17 cellular contexts compared by ENCODE assay signal in genomic region chr7:33053716-33054115, GRCh38. TPM values are rescaled to one million over a fixed set of nuclear protein-coding genes. Genes with fewer than 3 reads are reported as not detected.
DNase-seq lines count a peak whose midpoint lies in the region; ATAC-seq, FAIRE-seq and TF ChIP-seq lines count a peak whose summit lies in the region.
"Had no signal": no experiment of that assay in that cellular context is flagged by ENCODE, and none has a peak within 500 bp of the region (broad histone marks: within the 10 kb centered on the region; RNA-seq: fewer than 3 reads in every experiment).

No MANE protein-coding gene starts in this region.

- intact Hi-C loops in CD14-positive monocyte (cut with micrococcal nuclease): no loop called here
- intact Hi-C loops in activated CD4-positive, alpha-beta memory T cell treated with anti-CD3 and anti-CD28 coated beads for 36 hours (cut with micrococcal nuclease): loop anchor here (1.0 to 5.0 kb wide), 3 partner anchors 9 to 251 kb away; partner anchors contain the start of gene NT5C3A

- H2BK120ac ChIP-seq in mesendoderm (ENCODE audit: low read depth, low read length): no peak overlapping the region

- peaks cover 90% of the 10 kb centered on the region for H3K79me2 ChIP-seq in keratinocyte (ENCODE audit: control insufficient read depth, insufficient read depth, low read length)
- H3K79me2 ChIP-seq in mesendoderm (ENCODE audit: control insufficient read depth, insufficient read depth, low read length): peaks cover 27% of the 10 kb centered on the region

- no peaks in the 10 kb centered on the region for H3K36me3 ChIP-seq in keratinocyte (ENCODE audit: control insufficient read depth in 2 of 2, extremely low read depth in 1 of 2, insufficient read depth in 2 of 2, low read length in 2 of 2)
- H3K36me3 ChIP-seq in mesendoderm (ENCODE audit: control insufficient read depth, insufficient read depth, low read length): no peaks in the 10 kb centered on the region
- H3K36me3 ChIP-seq: neural progenitor cell, right lobe of liver, SJCRH30 had no signal

- H3K27ac ChIP-seq in keratinocyte (ENCODE audit: control insufficient read depth, insufficient read depth, low read length) (peak overlapping the region; percentile 29), mesendoderm (ENCODE audit: low read depth, low read length) (no peak overlapping the region)
- H3K27ac ChIP-seq: neural progenitor cell, right lobe of liver, SJCRH30 had no signal

- H3K27me3 Mint-ChIP-seq in CD14-positive monocyte (ENCODE audit: low read depth in 3 of 3) (no peaks in the 10 kb centered on the region), HFFc6 (ENCODE audit: insufficient read depth) (no peaks in the 10 kb centered on the region), osteocyte (ENCODE audit: unreplicated experiment) (no peaks in the 10 kb centered on the region)
- no peaks in the 10 kb centered on the region for H3K27me3 Mint-ChIP-seq in activated CD4-positive, alpha-beta memory T cell treated with anti-CD3 and anti-CD28 coated beads for 36 hours

- H3K27me3 ChIP-seq in keratinocyte (ENCODE audit: control insufficient read depth, extremely low read depth, insufficient read depth, low read length): no peaks in the 10 kb centered on the region
- no peaks in the 10 kb centered on the region for H3K27me3 ChIP-seq in mesendoderm (ENCODE audit: insufficient read depth, low read length, poor library complexity)
- H3K27me3 ChIP-seq: neural progenitor cell, right lobe of liver, SJCRH30 had no signal

- DNase-seq in CD14-positive monocyte (ENCODE audit: low spot score): no peak
- DNase-seq in HFFc6: no peak
- no peak for DNase-seq in activated CD4-positive, alpha-beta memory T cell treated with anti-CD3 and anti-CD28 coated beads for 36 hours
- DNase-seq in keratinocyte (ENCODE audit: low read depth, low spot score): no peak
- no peak for DNase-seq in osteocyte (ENCODE audit: extremely low spot score, unreplicated experiment)
- DNase-seq in mesendoderm: no peak
- DNase-seq in hypothalamus (lab: John Stamatoyannopoulos, UW): no peak
- DNase-seq: anterior cingulate cortex; DMS79 treated with DMSO at 0.1 percent for 48 hours; KG1; NCI-H1417 treated with DMSO at 0.1 percent for 48 hours; NCI-H446; right lobe of liver; SJCRH30; stimulated activated CD4-positive, alpha-beta T cell treated with anti-CD3 and anti-CD28 coated beads, Interleukin-2, amount 100 ng/mL, for 24 hours had no signal

- H3K36me3 Mint-ChIP-seq in CD14-positive monocyte (peaks cover 6 to 8% of the 10 kb centered on the region in 2 donors), HFFc6 (ENCODE audit: low read depth) (0 out of 2 replicates have a peak, but pooled peaks cover 2% of the 10 kb centered on the region), osteocyte (ENCODE audit: unreplicated experiment) (peaks cover 6% of the 10 kb centered on the region)
- peaks cover 5% of the 10 kb centered on the region for H3K36me3 Mint-ChIP-seq in activated CD4-positive, alpha-beta memory T cell treated with anti-CD3 and anti-CD28 coated beads for 36 hours

- H2AK5ac ChIP-seq in mesendoderm (ENCODE audit: low read length): no peak overlapping the region

- no peak overlapping the region for H2AFZ ChIP-seq in keratinocyte (ENCODE audit: control insufficient read depth, low read length)
- H2AFZ ChIP-seq: neural progenitor cell had no signal

- H3K4ac ChIP-seq in mesendoderm (ENCODE audit: low read depth, low read length): no peak overlapping the region

- peaks cover 16% of the 10 kb centered on the region for H3K4me1 ChIP-seq in keratinocyte (ENCODE audit: control insufficient read depth, extremely low read depth, insufficient read depth, low read length)
- H3K4me1 ChIP-seq in mesendoderm (ENCODE audit: control insufficient read depth, low read depth, low read length): no peaks in the 10 kb centered on the region
- H3K4me1 ChIP-seq: neural progenitor cell, SJCRH30 had no signal

- no peak overlapping the region for H3K4me3 Mint-ChIP-seq in CD14-positive monocyte
- no peak overlapping the region for H3K4me3 Mint-ChIP-seq in HFFc6
- no peak overlapping the region for H3K4me3 Mint-ChIP-seq in activated CD4-positive, alpha-beta memory T cell treated with anti-CD3 and anti-CD28 coated beads for 36 hours
- H3K4me3 Mint-ChIP-seq in osteocyte (ENCODE audit: unreplicated experiment): no peak overlapping the region
- H3K4me3 Mint-ChIP-seq: neural progenitor cell had no signal

- POLR2A ChIA-PET in activated CD4-positive, alpha-beta memory T cell treated with anti-CD3 and anti-CD28 coated beads for 36 hours (lab: Charles Lee): no interaction called here

- no peaks in the 10 kb centered on the region for H3K9me3 ChIP-seq in keratinocyte (ENCODE audit: control insufficient read depth, low read depth, low read length)
- H3K9me3 ChIP-seq: right lobe of liver, SJCRH30 had no signal

- dilution Hi-C loops in keratinocyte (cut with MboI; ENCODE audit: extremely low pct_ligation_motif_present, low sequenced_read_pairs): no loop called here

- H4K8ac ChIP-seq in mesendoderm (ENCODE audit: low read depth, low read length): no peak overlapping the region

- no peak overlapping the region for H3K56ac ChIP-seq in mesendoderm (ENCODE audit: low read length)

- H3K9me1 ChIP-seq in keratinocyte (ENCODE audit: control insufficient read depth, extremely low read depth, insufficient read depth, low read length): no peaks in the 10 kb centered on the region

- CTCF ChIA-PET in activated CD4-positive, alpha-beta memory T cell treated with anti-CD3 and anti-CD28 coated beads for 36 hours (lab: Charles Lee): interaction anchor here (1.3 to 5.3 kb wide), 6 partner anchors 9 to 289 kb away, joined by 3 to 20 read pairs (median 5); partner anchors contain the start of genes NT5C3A and RP9

- no peak overlapping the region for H2BK5ac ChIP-seq in mesendoderm (ENCODE audit: low read length)

- H3K4me3 ChIP-seq in keratinocyte (ENCODE audit: control insufficient read depth in 2 of 3, extremely low read depth in 1 of 3, insufficient read depth in 2 of 3, low read depth in 1 of 3, low read length in 3 of 3): no peak overlapping the region
- H3K4me3 ChIP-seq in mesendoderm (ENCODE audit: low read length): no peak overlapping the region
- H3K4me3 ChIP-seq: neural progenitor cell, right lobe of liver, SJCRH30 had no signal

- H3K4me2 ChIP-seq in keratinocyte (ENCODE audit: control insufficient read depth, extremely low read depth, insufficient read depth, low read depth, low read length) (no peak overlapping the region), mesendoderm (ENCODE audit: low read length) (no peak overlapping the region)
- H3K4me2 ChIP-seq: neural progenitor cell had no signal

- no peak overlapping the region for H3K23ac ChIP-seq in mesendoderm (ENCODE audit: low read length)

- H4K5ac ChIP-seq in mesendoderm (ENCODE audit: low read length): no peak overlapping the region

- peaks cover 0 to 3% (median 0%) of the 10 kb centered on the region in 7 donors for H3K9me3 Mint-ChIP-seq in CD14-positive monocyte
- H3K9me3 Mint-ChIP-seq in HFFc6: no peaks in the 10 kb centered on the region
- no peaks in the 10 kb centered on the region for H3K9me3 Mint-ChIP-seq in activated CD4-positive, alpha-beta memory T cell treated with anti-CD3 and anti-CD28 coated beads for 36 hours
- no peaks in the 10 kb centered on the region for H3K9me3 Mint-ChIP-seq in osteocyte (ENCODE audit: unreplicated experiment)

- H3K18ac ChIP-seq in mesendoderm (ENCODE audit: low read length): no peak overlapping the region

- no CpG with 5 or more reads among the region's 1 CpG for WGBS in mesendoderm (ENCODE audit: extremely low coverage, insufficient coverage, low lambda C conversion rate)

- H3K9ac ChIP-seq in keratinocyte (ENCODE audit: control insufficient read depth, extremely low read depth, insufficient read depth, low read length) (no peak overlapping the region), mesendoderm (ENCODE audit: low read length) (no peak overlapping the region)
- H3K9ac ChIP-seq: neural progenitor cell had no signal

- no peaks in the 10 kb centered on the region for H4K20me1 ChIP-seq in keratinocyte (ENCODE audit: control insufficient read depth, extremely low read depth, insufficient read depth, low read length)

- H3K27ac Mint-ChIP-seq in CD14-positive monocyte (peak overlapping the region; percentile 56 to 82 (median 73)), HFFc6 (peak overlapping the region; percentile 55), osteocyte (ENCODE audit: unreplicated experiment) (no peak overlapping the region)
- peak overlapping the region; percentile 72 for H3K27ac Mint-ChIP-seq in activated CD4-positive, alpha-beta memory T cell treated with anti-CD3 and anti-CD28 coated beads for 36 hours
- H3K27ac Mint-ChIP-seq: neural progenitor cell had no signal

- ATAC-seq in GM18873 (IDR thresholded peaks at IDR 0.05; ENCODE audit: low FRiP score, unreplicated experiment): no peak

- no peak overlapping the region for H2BK15ac ChIP-seq in mesendoderm (replicated peaks; ENCODE audit: low read depth)

- H3K4me1 Mint-ChIP-seq in CD14-positive monocyte: peaks cover 40% of the 10 kb centered on the region
- peaks cover 57% of the 10 kb centered on the region for H3K4me1 Mint-ChIP-seq in HFFc6 (ENCODE audit: low read depth)
- peaks cover 52% of the 10 kb centered on the region for H3K4me1 Mint-ChIP-seq in activated CD4-positive, alpha-beta memory T cell treated with anti-CD3 and anti-CD28 coated beads for 36 hours (ENCODE audit: low read depth)
- peaks cover 14% of the 10 kb centered on the region for H3K4me1 Mint-ChIP-seq in osteocyte (ENCODE audit: unreplicated experiment)

- TF ChIP-seq CTCF in CD14-positive monocyte (IDR thresholded peaks at IDR 0.05) (no peak), HFFc6 (IDR thresholded peaks at IDR 0.05) (no peak), keratinocyte (optimal IDR thresholded peaks at IDR 0.05 in 1 of 3, IDR thresholded peaks at IDR 0.05 in 1 of 3, conservative IDR thresholded peaks at IDR 0.05 in 1 of 3; ENCODE audit: extremely low read depth in 1 of 3, insufficient read depth in 2 of 3, low read length in 3 of 3) (no peak), osteocyte (IDR thresholded peaks at IDR 0.05) (no peak)

- FAIRE-seq in keratinocyte (lab: Jason Lieb, UNC): no peak

- peaks cover 2% of the 10 kb centered on the region for H3K79me1 ChIP-seq in mesendoderm (ENCODE audit: low read length)

RNA-seq across cellular contexts. Expression of gene NT5C3A, which starts 8.9 kb away (rescaled TPM):
- polyA plus RNA-seq in CD14-positive monocyte (10 to 100 TPM; 29.5 to 37.7 TPM), keratinocyte (12.6 to 30.5 TPM (median 16.2 TPM) in 3 replicates)
- 10 to 100 TPM; 15.3 to 19.4 (median 16.4) TPM for total RNA-seq in HFFc6 (2021; fragmentation: NEBNext Ultra II Directional; extraction: Animal tissue kit (Norgen Biotek cat#: 25700))
- total RNA-seq in activated CD4-positive, alpha-beta memory T cell treated with anti-CD3 and anti-CD28 coated beads for 36 hours: 10 to 100 TPM; 38.5 to 42.8 TPM
- polyA plus RNA-seq in keratinocyte (2011; ENCODE audit: low read depth): 40.9 TPM
- 10.7 and 18.9 TPM in 2 replicates for polyA plus RNA-seq in keratinocyte (2011; cell fraction: cytosol; rRNA removed)
- 9.9 and 19.1 TPM in 2 replicates for polyA plus RNA-seq in keratinocyte (2011; cell fraction: nucleus; rRNA removed)
- 18.7 and 21.6 TPM in 2 replicates for polyA plus RNA-seq in keratinocyte (2012; ENCODE audit: low replicate concordance)
- polyA minus RNA-seq in keratinocyte: 0.82 to 8.4 TPM (median 1.9 TPM) in 3 replicates
- 4.6 TPM for polyA minus RNA-seq in keratinocyte (2011; cell fraction: cytosol; rRNA and poly(A)+ RNA removed)
- polyA minus RNA-seq in keratinocyte (2011; cell fraction: nucleus; rRNA and poly(A)+ RNA removed): 5.7 and 8.9 TPM in 2 replicates
- total RNA-seq in osteocyte: 18.7 and 20.4 TPM in 2 replicates
- polyA plus RNA-seq in mesendoderm (2013, experiment 1 of 2): 33.3 TPM
- 33.0 TPM for polyA plus RNA-seq in mesendoderm (2013, experiment 2 of 2)

RNA-seq across cellular contexts. Expression of gene RP9, which starts 55.5 kb away (rescaled TPM):
- polyA plus RNA-seq in CD14-positive monocyte (1 to 10 TPM; 6.5 to 8.7 TPM), keratinocyte (11.1 to 20.6 TPM (median 17.4 TPM) in 3 replicates)
- 10 to 100 TPM; 11.4 to 16.6 (median 14.9) TPM for total RNA-seq in HFFc6 (2021; fragmentation: NEBNext Ultra II Directional; extraction: Animal tissue kit (Norgen Biotek cat#: 25700))
- total RNA-seq in activated CD4-positive, alpha-beta memory T cell treated with anti-CD3 and anti-CD28 coated beads for 36 hours: 10 to 100 TPM; 11.6 to 14.0 TPM
- 18.6 TPM for polyA plus RNA-seq in keratinocyte (2011; ENCODE audit: low read depth)
- polyA plus RNA-seq in keratinocyte (2011; cell fraction: cytosol; rRNA removed): 10.6 and 14.8 TPM in 2 replicates
- polyA plus RNA-seq in keratinocyte (2011; cell fraction: nucleus; rRNA removed): 8.6 and 13.1 TPM in 2 replicates
- polyA plus RNA-seq in keratinocyte (2012; ENCODE audit: low replicate concordance): 9.9 and 20.8 TPM in 2 replicates
- 2.9 to 4.6 TPM (median 4.3 TPM) in 3 replicates for polyA minus RNA-seq in keratinocyte
- polyA minus RNA-seq in keratinocyte (2011; cell fraction: cytosol; rRNA and poly(A)+ RNA removed): 10.2 TPM
- 2.4 and 2.9 TPM in 2 replicates for polyA minus RNA-seq in keratinocyte (2011; cell fraction: nucleus; rRNA and poly(A)+ RNA removed)
- 17.9 and 18.9 TPM in 2 replicates for total RNA-seq in osteocyte
- 26.3 TPM for polyA plus RNA-seq in mesendoderm (2013, experiment 1 of 2)
- polyA plus RNA-seq in mesendoderm (2013, experiment 2 of 2): 26.9 TPM
